Comparison of ENCODE assay signal across 8 cellular contexts in the genomic region with DNA sequence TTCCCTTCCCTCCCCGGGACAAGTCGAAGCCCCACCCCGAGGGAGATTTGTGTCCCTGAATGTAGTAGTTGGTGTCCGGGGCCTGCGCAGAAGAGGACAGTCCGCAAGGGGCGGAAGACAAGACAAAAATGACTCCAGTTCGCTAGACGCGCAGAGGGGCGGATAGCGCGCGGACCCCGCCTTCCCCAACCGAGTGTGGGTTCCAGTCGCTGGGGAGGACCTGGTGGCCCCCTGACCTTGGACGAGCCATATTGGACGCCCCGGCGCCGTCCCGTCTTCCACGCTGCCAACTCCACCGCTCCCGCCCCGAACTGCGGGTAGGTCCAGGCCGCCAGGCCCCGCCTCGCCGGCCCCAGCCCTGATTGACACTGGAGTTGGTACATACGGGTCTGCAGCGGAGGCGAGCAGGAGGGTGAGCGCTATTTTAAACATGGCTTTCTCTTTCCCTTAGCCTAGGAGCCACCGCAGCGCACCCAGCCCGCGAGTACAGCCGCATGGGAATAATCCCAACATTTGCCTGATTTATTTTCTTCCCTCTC. TPM values are rescaled to one million over a fixed set of nuclear protein-coding genes. Genes with fewer than 3 reads are reported as not detected.
DNase-seq lines count a peak whose midpoint lies in the region; ATAC-seq and TF ChIP-seq lines count a peak whose summit lies in the region.

No MANE protein-coding gene starts in this region.

- H3K36me3 ChIP-seq in spleen: no peaks in the 10 kb centered on the region

- H3K4me1 ChIP-seq in spleen: peaks cover 4 to 31% (median 15%) of the 10 kb centered on the region in 6 donors

- TF ChIP-seq CTCF in AG04450 (IDR thresholded peaks at IDR 0.05; ENCODE audit: low read depth, low read length) (peak; percentile 30; the same call in 1 of the 2 replicates), WI38 (IDR thresholded peaks at IDR 0.05; ENCODE audit: low read depth, low read length) (0 out of 2 replicates have a peak, but pooled peaks have one; percentile 8), cardiac fibroblast (IDR thresholded peaks at IDR 0.05; ENCODE audit: low read depth, low read length) (peak; percentile 52), spleen (IDR thresholded peaks at IDR 0.05 in 8 of 11, conservative IDR thresholded peaks at IDR 0.05 in 3 of 11) (peak in 10 of 11 experiments; percentile 23 to 61 (median 47))

- WGBS in spleen, 5 donors: 0 to 1% (median 1%) methylated on average over 41 of the region's 41 CpGs

- DNase-seq in AG04450 (ENCODE audit: low read depth, low spot score): peak; percentile 53
- DNase-seq in NCI-H2171 (lab: John Stamatoyannopoulos, UW): peak; percentile 64
- DNase-seq in cardiac fibroblast (ENCODE audit: low read depth in 2 of 2): peak; percentile 91 to 93
- DNase-seq in inferior parietal cortex (ENCODE audit: extremely low spot score): peak; percentile 82
- peak; percentile 95 for DNase-seq in spleen

- H3K27ac ChIP-seq in AG04450 (ENCODE audit: low read depth, low read length) (peak overlapping the region; percentile 53), spleen (peak overlapping the region; percentile 82 to 93 (median 89))

- no peaks in the 10 kb centered on the region for H3K9me3 ChIP-seq in AG04450 (ENCODE audit: control insufficient read depth, insufficient read depth, low read length)
- no peaks in the 10 kb centered on the region for H3K9me3 ChIP-seq in spleen

- POLR2A ChIA-PET in AG04450 (lab: Yijun Ruan, JAX): no interaction called here

- CTCF ChIA-PET in AG04450 (lab: Charles Lee): interaction anchor here (1.0 kb wide), 1 partner anchor 10 kb away, joined by 3 read pairs; no protein-coding TSS in a partner anchor

- no peak for TF ChIP-seq POLR2A in spleen (IDR thresholded peaks at IDR 0.05)

- H3K27me3 ChIP-seq in AG04450 (ENCODE audit: control insufficient read depth, insufficient read depth, low read length) (no peaks in the 10 kb centered on the region), spleen (replicated peaks in 1 of 7) (no peaks in the 10 kb centered on the region)

- H3K4me3 ChIP-seq in AG04450 (ENCODE audit: low read depth, low read length): peak overlapping the region; percentile 80
- peak overlapping the region; percentile 77 for H3K4me3 ChIP-seq in WI38 (ENCODE audit: low read depth, low read length)
- peak overlapping the region; percentile 70 to 78 for H3K4me3 ChIP-seq in cardiac fibroblast (replicated peaks in 1 of 2; ENCODE audit: low read depth in 2 of 2, low read length in 2 of 2)
- peak overlapping the region; percentile 67 to 88 (median 72) for H3K4me3 ChIP-seq in spleen

- intact Hi-C loops in spleen (cut with DNase I; ENCODE audit: low total_unique reads): loop anchor here (5.0 kb wide), 1 partner anchor 156 kb away; the partner anchor contains the start of gene PHIP

- peak; percentile 72 for ATAC-seq in GM18868 (IDR thresholded peaks at IDR 0.05; ENCODE audit: unreplicated experiment)
- peak; percentile 57 for ATAC-seq in HG03103 (IDR thresholded peaks at IDR 0.05; ENCODE audit: low read depth, unreplicated experiment)

RNA-seq across cellular contexts. Expression of gene HMGN3, which starts 0.8 kb away (rescaled TPM):
- 31.7 and 55.2 TPM in 2 replicates for polyA plus RNA-seq in AG04450 (2011; rRNA removed)
- 4.0 and 7.2 TPM in 2 replicates for polyA minus RNA-seq in AG04450 (2011; rRNA and poly(A)+ RNA removed)
- total RNA-seq in spleen: 10 to 100 TPM; 38.3 to 71.3 (median 51.4) TPM
- 100 to 1,000 TPM; 110 to 115 (median 115) TPM for polyA plus RNA-seq in spleen

Comparison
In these comparisons a context has a peak if more than half of its experiments do, and no peak if none do; other contexts are left out.
1. Peak in every context shown above with its lines: DNase-seq, ATAC-seq, H3K4me3 ChIP-seq and H3K27ac ChIP-seq.